Comparison of ENCODE assay signal across 8 cellular contexts in the genomic region with DNA sequence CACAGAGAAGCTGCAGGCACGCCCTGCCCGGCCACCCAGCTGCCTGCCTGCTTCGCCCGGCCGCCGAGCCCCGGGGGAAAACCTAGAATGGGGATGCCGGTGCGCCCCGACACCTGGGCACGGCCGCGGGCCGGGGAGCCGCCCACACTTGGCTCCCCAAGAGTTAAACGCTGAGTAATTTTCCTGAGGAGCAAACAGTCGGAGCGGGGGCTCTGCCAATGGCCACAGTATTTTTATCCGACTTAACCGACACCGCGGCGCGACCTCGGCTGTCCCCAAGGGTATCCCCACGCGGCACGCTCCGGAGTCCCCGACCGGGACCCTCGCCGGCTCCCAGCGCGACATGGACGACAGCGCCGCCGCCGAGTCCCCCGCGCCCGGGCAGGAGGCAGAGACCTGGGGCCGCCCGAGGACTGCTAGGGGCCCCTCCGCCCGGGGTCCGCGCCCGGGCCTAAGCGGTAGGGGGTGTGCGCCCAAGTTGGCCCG. TPM values are rescaled to one million over a fixed set of nuclear protein-coding genes. Genes with fewer than 3 reads are reported as not detected.
A peak's percentile ranks its signal among the peaks of the same experiment; 100 is the strongest.
DNase-seq lines count a peak whose midpoint lies in the region; ATAC-seq and TF ChIP-seq lines count a peak whose summit lies in the region.

No MANE protein-coding gene starts in this region.

- H3K4me1 ChIP-seq in HEK293 (ENCODE audit: control insufficient read depth, insufficient read depth, low read length) (peaks cover 5% of the 10 kb centered on the region; the same call in 1 of the 2 replicates), adipocyte (ENCODE audit: control insufficient read depth, insufficient read depth, low read length) (peaks cover 29% of the 10 kb centered on the region), iPS-18a (ENCODE audit: control insufficient read depth, low read depth, low read length) (peaks cover 20% of the 10 kb centered on the region), smooth muscle cell (ENCODE audit: low read depth) (peaks cover 12% of the 10 kb centered on the region)

- H3K4me3 ChIP-seq in HEK293 (ENCODE audit: low read depth, low read length) = peak overlapping the region; percentile 88
- peak overlapping the region; percentile 86 for H3K4me3 ChIP-seq in adipocyte (ENCODE audit: low read length)
- H3K4me3 ChIP-seq in iPS-18a (ENCODE audit: low read length) = peak overlapping the region; percentile 62
- peak overlapping the region; percentile 85 for H3K4me3 ChIP-seq in smooth muscle cell

- peak overlapping the region; percentile 65; the same call in 1 of the 2 replicates for H3K27ac ChIP-seq in HEK293 (ENCODE audit: extremely low read depth, low read depth, low read length)
- no peak overlapping the region for H3K27ac ChIP-seq in iPS-18a (ENCODE audit: low read length)
- H3K27ac ChIP-seq in smooth muscle cell (ENCODE audit: low read depth) = peak overlapping the region; percentile 63

- H4K20me1 ChIP-seq in smooth muscle cell (ENCODE audit: low read depth) = peaks cover 23% of the 10 kb centered on the region

- peak; percentile 35 for ATAC-seq in GM18502 (IDR thresholded peaks at IDR 0.05; ENCODE audit: poor library complexity, unreplicated experiment)

- POLR2A ChIA-PET in HEK293 (lab: Yijun Ruan, JAX) = interaction anchor here (1.0 kb wide), 1 partner anchor 13 kb away, joined by 3 read pairs; no protein-coding TSS in a partner anchor

- H3F3A ChIP-seq in smooth muscle cell (ENCODE audit: low read depth) = no peaks in the 10 kb centered on the region

- peaks cover 32% of the 10 kb centered on the region for H3K79me2 ChIP-seq in smooth muscle cell (ENCODE audit: low read depth)

- H3K27me3 ChIP-seq in adipocyte (replicated peaks; ENCODE audit: control insufficient read depth, insufficient read depth, low read length) = no peaks in the 10 kb centered on the region
- H3K27me3 ChIP-seq in iPS-18a (ENCODE audit: control insufficient read depth, insufficient read depth, low read length) = no peaks in the 10 kb centered on the region
- H3K27me3 ChIP-seq in smooth muscle cell (ENCODE audit: low read depth) = no peaks in the 10 kb centered on the region

- H3K9ac ChIP-seq in adipocyte (ENCODE audit: low read length) = peak overlapping the region; percentile 77
- H3K9ac ChIP-seq in iPS-18a (ENCODE audit: low read length) = peak overlapping the region; percentile 54
- H3K9ac ChIP-seq in smooth muscle cell (ENCODE audit: low read depth) = peak overlapping the region; percentile 64

- WGBS in smooth muscle cell (ENCODE audit: low lambda C conversion rate) = 1% methylated on average over 42 of the region's 53 CpGs

- H3K9me3 ChIP-seq in HEK293 (ENCODE audit: control insufficient read depth, insufficient read depth, low read depth, low read length) (no peaks in the 10 kb centered on the region), adipocyte (ENCODE audit: control insufficient read depth, low read length) (no peaks in the 10 kb centered on the region), iPS-18a (ENCODE audit: control insufficient read depth, low read depth, low read length) (no peaks in the 10 kb centered on the region), smooth muscle cell (replicated peaks; ENCODE audit: low read depth) (no peaks in the 10 kb centered on the region)

- peak overlapping the region; percentile 97 for H2AFZ ChIP-seq in smooth muscle cell (ENCODE audit: low read depth)

- CTCF ChIA-PET in HEK293 (lab: Yijun Ruan, JAX) = interaction anchor here (0.5 to 1.1 kb wide), 7 partner anchors 17 to 858 kb away, joined by 3 to 6 read pairs (median 3); no protein-coding TSS in a partner anchor

- DNase-seq in NAMALWA (ENCODE audit: low spot score) (peak; percentile 54), adipocyte (ENCODE audit: low read depth) (peak; percentile 63), smooth muscle cell (lab: John Stamatoyannopoulos, UW; ENCODE audit: unreplicated experiment) (peak; percentile 56), ureter (ENCODE audit: low spot score) (no peak)
- no peak for DNase-seq in effector CD8-positive, alpha-beta T cell (lab: John Stamatoyannopoulos, UW)

- no peak for TF ChIP-seq CTCF in HEK293 (tag by site-specific recombination; IDR thresholded peaks at IDR 0.05)
- no peak for TF ChIP-seq CTCF in smooth muscle cell (IDR thresholded peaks at IDR 0.05; ENCODE audit: borderline replicate concordance, insufficient read depth, poor library complexity, severe bottlenecking)

- peak overlapping the region; percentile 99 for H3K4me2 ChIP-seq in smooth muscle cell

- no peaks in the 10 kb centered on the region for H3K36me3 ChIP-seq in HEK293 (ENCODE audit: control insufficient read depth in 2 of 2, insufficient read depth in 1 of 2, low read length in 2 of 2)
- no peaks in the 10 kb centered on the region for H3K36me3 ChIP-seq in adipocyte (ENCODE audit: control insufficient read depth, insufficient read depth, low read length, severe bottlenecking)
- no peaks in the 10 kb centered on the region for H3K36me3 ChIP-seq in iPS-18a (ENCODE audit: control insufficient read depth, low read depth, low read length)
- no peaks in the 10 kb centered on the region for H3K36me3 ChIP-seq in smooth muscle cell (ENCODE audit: low read depth)

TF ChIP-seq in HEK293, 187 proteins besides CTCF, POLR2A, EP300 and RAD21:
- TF ChIP-seq ZBTB8A (tag by site-specific recombination; IDR thresholded peaks at IDR 0.05) (peak; percentile 38; the same call in 1 of the 2 replicates), GLIS2 (tag by site-specific recombination; IDR thresholded peaks at IDR 0.05) (peak; percentile 34; the same call in 1 of the 2 replicates), ZIC2 (tag by site-specific recombination; IDR thresholded peaks at IDR 0.05) (peak; percentile 23; the same call in 1 of the 2 replicates), SP3 (tag by site-specific recombination; IDR thresholded peaks at IDR 0.05) (0 out of 2 replicates have a peak, but pooled peaks have one; percentile 11), ZNF335 (tag by site-specific recombination; conservative IDR thresholded peaks at IDR 0.05) (peak; percentile 90), HOXA7 (CRISPR knock-in tag; IDR thresholded peaks at IDR 0.05; ENCODE audit: borderline replicate concordance) (no peak), ZNF776 (tag by site-specific recombination; IDR thresholded peaks at IDR 0.05; ENCODE audit: borderline replicate concordance) (no peak), ZNF354C (tag by site-specific recombination; IDR thresholded peaks at IDR 0.05; ENCODE audit: borderline replicate concordance, low read depth) (no peak), ZBTB20 (tag by site-specific recombination; IDR thresholded peaks at IDR 0.05) (peak; percentile 75)
- TF ChIP-seq, protein P1, sequence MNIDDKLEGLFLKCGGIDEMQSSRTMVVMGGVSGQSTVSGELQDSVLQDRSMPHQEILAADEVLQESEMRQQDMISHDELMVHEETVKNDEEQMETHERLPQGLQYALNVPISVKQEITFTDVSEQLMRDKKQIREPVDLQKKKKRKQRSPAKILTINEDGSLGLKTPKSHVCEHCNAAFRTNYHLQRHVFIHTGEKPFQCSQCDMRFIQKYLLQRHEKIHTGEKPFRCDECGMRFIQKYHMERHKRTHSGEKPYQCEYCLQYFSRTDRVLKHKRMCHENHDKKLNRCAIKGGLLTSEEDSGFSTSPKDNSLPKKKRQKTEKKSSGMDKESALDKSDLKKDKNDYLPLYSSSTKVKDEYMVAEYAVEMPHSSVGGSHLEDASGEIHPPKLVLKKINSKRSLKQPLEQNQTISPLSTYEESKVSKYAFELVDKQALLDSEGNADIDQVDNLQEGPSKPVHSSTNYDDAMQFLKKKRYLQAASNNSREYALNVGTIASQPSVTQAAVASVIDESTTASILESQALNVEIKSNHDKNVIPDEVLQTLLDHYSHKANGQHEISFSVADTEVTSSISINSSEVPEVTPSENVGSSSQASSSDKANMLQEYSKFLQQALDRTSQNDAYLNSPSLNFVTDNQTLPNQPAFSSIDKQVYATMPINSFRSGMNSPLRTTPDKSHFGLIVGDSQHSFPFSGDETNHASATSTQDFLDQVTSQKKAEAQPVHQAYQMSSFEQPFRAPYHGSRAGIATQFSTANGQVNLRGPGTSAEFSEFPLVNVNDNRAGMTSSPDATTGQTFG (tag by site-specific recombination; IDR thresholded peaks at IDR 0.05; ENCODE audit: borderline replicate concordance) = no peak
- TF ChIP-seq, protein P2, sequence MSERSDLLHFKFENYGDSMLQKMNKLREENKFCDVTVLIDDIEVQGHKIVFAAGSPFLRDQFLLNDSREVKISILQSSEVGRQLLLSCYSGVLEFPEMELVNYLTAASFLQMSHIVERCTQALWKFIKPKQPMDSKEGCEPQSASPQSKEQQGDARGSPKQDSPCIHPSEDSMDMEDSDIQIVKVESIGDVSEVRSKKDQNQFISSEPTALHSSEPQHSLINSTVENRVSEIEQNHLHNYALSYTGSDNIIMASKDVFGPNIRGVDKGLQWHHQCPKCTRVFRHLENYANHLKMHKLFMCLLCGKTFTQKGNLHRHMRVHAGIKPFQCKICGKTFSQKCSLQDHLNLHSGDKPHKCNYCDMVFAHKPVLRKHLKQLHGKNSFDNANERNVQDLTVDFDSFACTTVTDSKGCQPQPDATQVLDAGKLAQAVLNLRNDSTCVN (tag by site-specific recombination; optimal IDR thresholded peaks at IDR 0.05) = peak; percentile 44

RNA-seq across cellular contexts. Expression of gene UXS1, which starts 0.6 kb away (rescaled TPM):
- total RNA-seq in smooth muscle cell (20.6 and 22.2 TPM in 2 replicates), ureter (62.2 TPM)
- 33.5 and 40.1 TPM in 2 replicates for polyA plus RNA-seq in smooth muscle cell

Comparison
In these comparisons a context has a peak if more than half of its experiments do, and no peak if none do; other contexts are left out.
1. DNase-seq: peak in NAMALWA (single experiment), adipocyte (single experiment) and smooth muscle cell (single experiment); none in ureter (single experiment) and effector CD8-positive, alpha-beta T cell (single experiment).
2. Peak in every context shown above with its lines, with median percentiles within 50 percentile points of each other: H3K4me3 ChIP-seq and H3K9ac ChIP-seq.